Comparison of ENCODE assay signal across 9 cellular contexts in genomic region chr22:50292643-50293440, GRCh38. TPM values are rescaled to one million over a fixed set of nuclear protein-coding genes. Genes with fewer than 3 reads are reported as not detected.
DNase-seq lines count a peak whose midpoint lies in the region; ATAC-seq and TF ChIP-seq lines count a peak whose summit lies in the region.
"Had no signal": no experiment of that assay in that cellular context is flagged by ENCODE, and none has a peak within 500 bp of the region (broad histone marks: within the 10 kb centered on the region; RNA-seq: fewer than 3 reads in every experiment).

No MANE protein-coding gene starts in this region.

- no peaks in the 10 kb centered on the region for H3K27me3 ChIP-seq in left ventricle myocardium inferior (ENCODE audit: low read depth)
- H3K27me3 ChIP-seq in smooth muscle cell (ENCODE audit: low read depth) = no peaks in the 10 kb centered on the region

- H3K4me1 ChIP-seq in left ventricle myocardium inferior (peaks cover 64% of the 10 kb centered on the region), smooth muscle cell (ENCODE audit: low read depth) (peaks cover 20% of the 10 kb centered on the region)

- intact Hi-C loops in activated B cell treated with CpG ODN at 0.5 μM for 24 hours (cut with micrococcal nuclease) (loop anchor here (1.0 to 5.0 kb wide), 4 partner anchors 21 to 49 kb away; partner anchors contain the start of genes DENND6B, MAPK11 and PPP6R2), left ventricle myocardium inferior (cut with micrococcal nuclease) (no loop called here)

- H3K27ac ChIP-seq in left ventricle myocardium inferior (replicated peaks) = peak overlapping the region; percentile 89
- peak overlapping the region; percentile 90 for H3K27ac ChIP-seq in smooth muscle cell (ENCODE audit: low read depth)

- TF ChIP-seq CTCF in activated B cell treated with CpG ODN at 0.5 μM for 24 hours (IDR thresholded peaks at IDR 0.05) (no peak), left ventricle myocardium inferior (IDR thresholded peaks at IDR 0.05; ENCODE audit: borderline replicate concordance) (no peak), smooth muscle cell (IDR thresholded peaks at IDR 0.05; ENCODE audit: borderline replicate concordance, insufficient read depth, poor library complexity, severe bottlenecking) (no peak)

- peaks cover 100% of the 10 kb centered on the region for H4K20me1 ChIP-seq in smooth muscle cell (ENCODE audit: low read depth)

- peaks cover 98% of the 10 kb centered on the region for H3K79me2 ChIP-seq in smooth muscle cell (ENCODE audit: low read depth)

- peaks cover 6% of the 10 kb centered on the region for H3F3A ChIP-seq in smooth muscle cell (ENCODE audit: low read depth)

- peaks cover 46% of the 10 kb centered on the region for H3K4me1 Mint-ChIP-seq in activated B cell treated with CpG ODN at 0.5 μM for 24 hours

- peak overlapping the region; percentile 84 for H3K4me2 ChIP-seq in smooth muscle cell

- H3K4me3 Mint-ChIP-seq in activated B cell treated with CpG ODN at 0.5 μM for 24 hours = peak overlapping the region; percentile 64

- H3K27ac Mint-ChIP-seq in activated B cell treated with CpG ODN at 0.5 μM for 24 hours = peak overlapping the region; percentile 63

- H3K9me3 ChIP-seq in left ventricle myocardium inferior (replicated peaks) (no peaks in the 10 kb centered on the region), smooth muscle cell (replicated peaks; ENCODE audit: low read depth) (no peaks in the 10 kb centered on the region)

- H3K4me3 ChIP-seq in left ventricle myocardium inferior (peak overlapping the region; percentile 53), smooth muscle cell (peak overlapping the region; percentile 29)

- no peaks in the 10 kb centered on the region for H3K9me3 Mint-ChIP-seq in activated B cell treated with CpG ODN at 0.5 μM for 24 hours

- POLR2A ChIA-PET in activated B cell treated with CpG ODN at 0.5 μM for 24 hours (lab: Charles Lee) = interaction anchor here (1.0 to 6.5 kb wide), 11 partner anchors 9 to 177 kb away, joined by 3 to 74 read pairs (median 7); partner anchors contain the start of genes DENND6B, HDAC10 and PLXNB2

- CTCF ChIA-PET in activated B cell treated with CpG ODN at 0.5 μM for 24 hours (lab: Charles Lee) = interaction anchor here (1.0 to 2.5 kb wide), 4 partner anchors 16 to 49 kb away, joined by 4 to 7 read pairs (median 4); partner anchors contain the start of gene DENND6B

- H3K27me3 Mint-ChIP-seq in activated B cell treated with CpG ODN at 0.5 μM for 24 hours = peaks cover 6% of the 10 kb centered on the region

- ATAC-seq in GM18868 (IDR thresholded peaks at IDR 0.05; ENCODE audit: unreplicated experiment) (peak; percentile 38), activated B cell treated with CpG ODN at 0.5 μM for 24 hours (ENCODE audit: low read depth) (peak; percentile 84)

- H3K36me3 Mint-ChIP-seq in activated B cell treated with CpG ODN at 0.5 μM for 24 hours (ENCODE audit: low read depth) = no peaks in the 10 kb centered on the region

- H3K9ac ChIP-seq in smooth muscle cell (ENCODE audit: low read depth) = peak overlapping the region; percentile 45

- no peak overlapping the region for H2AFZ ChIP-seq in smooth muscle cell (ENCODE audit: low read depth)

- H3K36me3 ChIP-seq in left ventricle myocardium inferior (peaks cover 34% of the 10 kb centered on the region), smooth muscle cell (ENCODE audit: low read depth) (no peaks in the 10 kb centered on the region)

- DNase-seq in activated B cell treated with CpG ODN at 0.5 μM for 24 hours (no peak), left ventricle myocardium inferior (no peak), smooth muscle cell (lab: John Stamatoyannopoulos, UW; ENCODE audit: unreplicated experiment) (no peak), 8988T (no peak), AG08396 (ENCODE audit: low spot score) (no peak), NCI-H1417 (lab: John Stamatoyannopoulos, UW) (no peak), foreskin melanocyte (no peak)
- DNase-seq: NCI-H187 treated with DMSO at 0.1 percent for 48 hours had no signal

- WGBS in smooth muscle cell (ENCODE audit: low lambda C conversion rate) = 86% methylated on average over 19 of the region's 29 CpGs

RNA-seq across cellular contexts. Expression of gene PLXNB2, which starts 14.6 kb away (rescaled TPM):
- total RNA-seq in activated B cell treated with CpG ODN at 0.5 μM for 24 hours (18.6 and 20.6 TPM in 2 replicates), left ventricle myocardium inferior (50.2 TPM), smooth muscle cell (183 and 195 TPM in 2 replicates)
- 210 and 249 TPM in 2 replicates for polyA plus RNA-seq in smooth muscle cell

RNA-seq across cellular contexts. Expression of gene MAPK11, which starts 22.7 kb away (rescaled TPM):
- 10.7 and 11.3 TPM in 2 replicates for total RNA-seq in activated B cell treated with CpG ODN at 0.5 μM for 24 hours
- 7.8 TPM for total RNA-seq in left ventricle myocardium inferior
- total RNA-seq in smooth muscle cell = 2.8 and 4.2 TPM in 2 replicates
- polyA plus RNA-seq in smooth muscle cell = 0.65 and 1.4 TPM in 2 replicates

RNA-seq across cellular contexts. Expression of gene MAPK12, which starts 31.4 kb away (rescaled TPM):
- total RNA-seq in activated B cell treated with CpG ODN at 0.5 μM for 24 hours (4.1 and 4.4 TPM in 2 replicates), left ventricle myocardium inferior (17.2 TPM), smooth muscle cell (9.5 and 14.9 TPM in 2 replicates)
- polyA plus RNA-seq in smooth muscle cell = 26.2 and 27.8 TPM in 2 replicates

RNA-seq across cellular contexts. Expression of gene DENND6B, which starts 34.0 kb away (rescaled TPM):
- total RNA-seq in activated B cell treated with CpG ODN at 0.5 μM for 24 hours (3.2 and 5.2 TPM in 2 replicates), left ventricle myocardium inferior (1.2 TPM), smooth muscle cell (2.4 and 3.1 TPM in 2 replicates)
- polyA plus RNA-seq in smooth muscle cell = 7.8 and 10.1 TPM in 2 replicates

RNA-seq across cellular contexts. Expression of gene HDAC10, which starts 41.8 kb away (rescaled TPM):
- total RNA-seq in activated B cell treated with CpG ODN at 0.5 μM for 24 hours = 65.0 and 68.2 TPM in 2 replicates
- total RNA-seq in left ventricle myocardium inferior = 13.6 TPM
- 5.1 and 9.5 TPM in 2 replicates for total RNA-seq in smooth muscle cell
- polyA plus RNA-seq in smooth muscle cell = 12.8 and 15.7 TPM in 2 replicates
